ENCODE assay signal across 1 cellular context in the genomic region with DNA sequence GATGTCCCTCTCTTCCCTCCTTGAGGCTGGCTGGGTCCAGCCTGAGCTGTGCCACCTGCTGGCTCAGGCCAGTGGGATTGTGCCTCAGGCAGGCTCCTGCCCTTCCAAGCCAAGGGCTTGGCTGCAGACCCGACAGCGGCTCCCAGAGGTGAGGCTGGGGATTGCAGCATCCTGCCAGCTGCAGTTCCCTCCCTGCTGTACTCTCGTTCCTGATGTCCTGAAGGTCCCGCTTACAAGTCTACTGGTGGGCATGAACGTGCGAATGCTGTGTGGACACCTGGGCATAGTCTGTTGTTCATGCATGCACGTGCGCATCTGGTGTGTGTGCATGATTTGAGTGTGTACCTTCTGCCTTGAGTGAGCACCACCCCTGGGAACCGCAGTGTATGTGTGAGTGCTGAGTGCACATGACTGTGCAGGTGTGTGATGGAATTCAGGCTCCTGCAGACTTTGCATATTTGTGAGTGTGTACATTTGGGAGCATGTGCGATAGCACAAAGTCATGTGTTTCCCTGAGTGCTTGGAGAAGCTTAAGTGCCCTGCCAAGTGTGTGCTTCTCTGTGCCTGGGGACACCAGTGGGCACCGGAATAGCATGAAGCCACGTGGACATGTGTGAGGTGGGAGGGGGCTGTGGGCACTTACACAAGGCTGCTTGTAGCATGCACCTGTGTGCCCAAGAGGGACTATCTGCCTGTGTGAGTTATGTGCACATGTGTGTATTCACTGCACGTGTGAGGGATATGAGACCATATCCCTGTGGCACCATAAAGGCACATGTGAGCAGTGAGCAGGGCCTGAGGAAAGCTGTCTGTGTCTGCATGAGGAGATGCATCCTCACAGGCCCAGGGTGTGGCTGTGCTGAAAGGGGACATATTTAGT.
A peak's percentile ranks its signal among the peaks of the same experiment; 100 is the strongest.
TF ChIP-seq lines count a peak whose summit lies in the region.

No MANE protein-coding gene starts in this region.

TF ChIP-seq in HEK293, 187 proteins besides CTCF, POLR2A, EP300 and RAD21 (continued from another document):
- TF ChIP-seq ZNF701 (tag by site-specific recombination; IDR thresholded peaks at IDR 0.05) (no peak), ZNF660 (tag by site-specific recombination; IDR thresholded peaks at IDR 0.05) (no peak), ZNF324 (tag by site-specific recombination; IDR thresholded peaks at IDR 0.05) (no peak), ZNF2 (tag by site-specific recombination; IDR thresholded peaks at IDR 0.05) (0 out of 2 replicates have a peak, but pooled peaks have one; percentile 27), ZNF302 (tag by site-specific recombination; IDR thresholded peaks at IDR 0.05; ENCODE audit: low read depth) (no peak), HOXD13 (CRISPR knock-in tag; IDR thresholded peaks at IDR 0.05; ENCODE audit: borderline replicate concordance) (no peak), ZNF768 (tag by site-specific recombination; IDR thresholded peaks at IDR 0.05) (no peak), ZNF133 (tag by site-specific recombination; IDR thresholded peaks at IDR 0.05) (no peak), TRIM28 (IDR thresholded peaks at IDR 0.05; ENCODE audit: borderline replicate concordance, low read length) (no peak), ZNF624 (tag by site-specific recombination; IDR thresholded peaks at IDR 0.05) (no peak), ZNF560 (tag by site-specific recombination; IDR thresholded peaks at IDR 0.05; ENCODE audit: borderline replicate concordance) (no peak), ZNF610 (tag by site-specific recombination; IDR thresholded peaks at IDR 0.05; ENCODE audit: borderline replicate concordance) (no peak), ZNF169 (tag by site-specific recombination; IDR thresholded peaks at IDR 0.05) (no peak), ZNF518A (tag by site-specific recombination; conservative IDR thresholded peaks at IDR 0.05; ENCODE audit: low read depth) (no peak), ZEB2 (tag by site-specific recombination; IDR thresholded peaks at IDR 0.05) (no peak), GLI2 (tag by site-specific recombination; IDR thresholded peaks at IDR 0.05; ENCODE audit: borderline replicate concordance, low read depth) (no peak), ZBTB17 (tag by site-specific recombination; IDR thresholded peaks at IDR 0.05) (0 out of 2 replicates have a peak, but pooled peaks have one; percentile 27), ZNF121 (tag by site-specific recombination; IDR thresholded peaks at IDR 0.05) (no peak), HOXC10 (CRISPR knock-in tag; IDR thresholded peaks at IDR 0.05) (no peak), SCRT1 (tag by site-specific recombination; IDR thresholded peaks at IDR 0.05; ENCODE audit: borderline replicate concordance) (no peak), IKZF3 (tag by site-specific recombination; IDR thresholded peaks at IDR 0.05) (peak; percentile 64; the same call in 1 of the 2 replicates), MYNN (tag by site-specific recombination; IDR thresholded peaks at IDR 0.05; ENCODE audit: borderline replicate concordance) (no peak), ZNF132 (tag by site-specific recombination; IDR thresholded peaks at IDR 0.05; ENCODE audit: borderline replicate concordance) (no peak), GFI1B (tag by site-specific recombination; IDR thresholded peaks at IDR 0.05) (no peak), ZBTB44 (tag by site-specific recombination; IDR thresholded peaks at IDR 0.05) (no peak), INSM2 (tag by site-specific recombination; IDR thresholded peaks at IDR 0.05) (no peak), ZNF174 (tag by site-specific recombination; IDR thresholded peaks at IDR 0.05) (no peak), ZNF362 (tag by site-specific recombination; IDR thresholded peaks at IDR 0.05) (no peak), ZFP3 (tag by site-specific recombination; IDR thresholded peaks at IDR 0.05; ENCODE audit: low read depth) (no peak), ZNF600 (tag by site-specific recombination; IDR thresholded peaks at IDR 0.05) (peak; percentile 71; the same call in 1 of the 2 replicates), ZFP37 (tag by site-specific recombination; IDR thresholded peaks at IDR 0.05) (0 out of 2 replicates have a peak, but pooled peaks have one; percentile 44), PBX3 (CRISPR knock-in tag; IDR thresholded peaks at IDR 0.05) (no peak), ZNF311 (tag by site-specific recombination; IDR thresholded peaks at IDR 0.05; ENCODE audit: borderline replicate concordance) (no peak), ZNF354C (tag by site-specific recombination; IDR thresholded peaks at IDR 0.05; ENCODE audit: borderline replicate concordance, low read depth) (no peak), ZNF561 (tag by site-specific recombination; IDR thresholded peaks at IDR 0.05; ENCODE audit: borderline replicate concordance) (no peak), ZNF292 (tag by site-specific recombination; IDR thresholded peaks at IDR 0.05; ENCODE audit: borderline replicate concordance, low read depth) (no peak), ZNF140 (tag by site-specific recombination; IDR thresholded peaks at IDR 0.05) (no peak), WT1 (tag by site-specific recombination; IDR thresholded peaks at IDR 0.05) (no peak), ZNF335 (tag by site-specific recombination; conservative IDR thresholded peaks at IDR 0.05) (no peak), ZNF112 (tag by site-specific recombination; IDR thresholded peaks at IDR 0.05) (no peak), ZNF211 (tag by site-specific recombination; IDR thresholded peaks at IDR 0.05; ENCODE audit: low read depth) (no peak)
- TF ChIP-seq, protein P1, sequence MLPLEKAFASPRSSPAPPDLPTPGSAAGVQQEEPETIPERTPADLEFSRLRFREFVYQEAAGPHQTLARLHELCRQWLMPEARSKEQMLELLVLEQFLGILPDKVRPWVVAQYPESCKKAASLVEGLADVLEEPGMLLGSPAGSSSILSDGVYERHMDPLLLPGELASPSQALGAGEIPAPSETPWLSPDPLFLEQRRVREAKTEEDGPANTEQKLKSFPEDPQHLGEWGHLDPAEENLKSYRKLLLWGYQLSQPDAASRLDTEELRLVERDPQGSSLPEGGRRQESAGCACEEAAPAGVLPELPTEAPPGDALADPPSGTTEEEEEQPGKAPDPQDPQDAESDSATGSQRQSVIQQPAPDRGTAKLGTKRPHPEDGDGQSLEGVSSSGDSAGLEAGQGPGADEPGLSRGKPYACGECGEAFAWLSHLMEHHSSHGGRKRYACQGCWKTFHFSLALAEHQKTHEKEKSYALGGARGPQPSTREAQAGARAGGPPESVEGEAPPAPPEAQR (tag by site-specific recombination; IDR thresholded peaks at IDR 0.05) = no peak
- TF ChIP-seq, protein P2, sequence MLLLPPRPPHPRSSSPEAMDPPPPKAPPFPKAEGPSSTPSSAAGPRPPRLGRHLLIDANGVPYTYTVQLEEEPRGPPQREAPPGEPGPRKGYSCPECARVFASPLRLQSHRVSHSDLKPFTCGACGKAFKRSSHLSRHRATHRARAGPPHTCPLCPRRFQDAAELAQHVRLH (tag by site-specific recombination; IDR thresholded peaks at IDR 0.05) = no peak
- TF ChIP-seq, protein P3, sequence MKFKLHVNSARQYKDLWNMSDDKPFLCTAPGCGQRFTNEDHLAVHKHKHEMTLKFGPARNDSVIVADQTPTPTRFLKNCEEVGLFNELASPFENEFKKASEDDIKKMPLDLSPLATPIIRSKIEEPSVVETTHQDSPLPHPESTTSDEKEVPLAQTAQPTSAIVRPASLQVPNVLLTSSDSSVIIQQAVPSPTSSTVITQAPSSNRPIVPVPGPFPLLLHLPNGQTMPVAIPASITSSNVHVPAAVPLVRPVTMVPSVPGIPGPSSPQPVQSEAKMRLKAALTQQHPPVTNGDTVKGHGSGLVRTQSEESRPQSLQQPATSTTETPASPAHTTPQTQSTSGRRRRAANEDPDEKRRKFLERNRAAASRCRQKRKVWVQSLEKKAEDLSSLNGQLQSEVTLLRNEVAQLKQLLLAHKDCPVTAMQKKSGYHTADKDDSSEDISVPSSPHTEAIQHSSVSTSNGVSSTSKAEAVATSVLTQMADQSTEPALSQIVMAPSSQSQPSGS (tag by site-specific recombination; IDR thresholded peaks at IDR 0.05; ENCODE audit: low read depth) = no peak
TF ChIP-seq in HEK293: peak in this region for 11.
